Comparison of ENCODE assay signal across 19 cellular contexts in the genomic region with DNA sequence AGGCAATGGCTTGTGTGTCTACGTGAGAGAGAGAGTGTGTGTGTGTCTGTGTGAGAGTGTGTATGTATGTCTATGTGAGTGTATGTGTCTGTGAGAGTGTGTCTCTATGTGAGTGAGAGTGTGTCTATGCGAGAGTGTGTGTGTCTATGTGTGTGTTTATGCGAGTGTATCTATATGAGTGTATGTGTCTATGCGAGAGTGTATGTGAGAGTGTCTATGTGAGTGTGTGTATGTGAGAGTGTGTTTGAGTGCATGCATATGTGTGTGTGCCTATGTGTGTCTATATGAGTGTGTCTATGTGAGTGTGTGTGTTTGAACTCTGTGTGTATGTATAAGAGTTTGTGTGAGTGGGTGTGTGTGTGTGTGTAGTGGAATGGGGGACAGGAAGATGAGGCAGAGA. TPM values are rescaled to one million over a fixed set of nuclear protein-coding genes. Genes with fewer than 3 reads are reported as not detected.
"Had no signal": no experiment of that assay in that cellular context is flagged by ENCODE, and none has a peak within 500 bp of the region (broad histone marks: within the 10 kb centered on the region; RNA-seq: fewer than 3 reads in every experiment).

No MANE protein-coding gene starts in this region.

- H3K27ac Mint-ChIP-seq: activated T-cell treated with anti-CD3 and anti-CD28 coated beads, Interleukin-2, amount 50 U/mL, for 24 hours; T-cell had no signal

- H3K4me3 ChIP-seq: cardiac muscle cell, lung had no signal

- H3K9me3 ChIP-seq: neutrophil had no signal

- DNase-seq: activated CD4-positive, CD25-positive, alpha-beta regulatory T cell treated with anti-CD3 and anti-CD28 coated beads, Interleukin-2, amount 50 U/mL, for 72 hours; activated effector memory CD4-positive, alpha-beta T cell treated with Interleukin-2 at 50 U/mL for 16 hours; activated naive CD4-positive, alpha-beta T cell treated with anti-CD3 and anti-CD28 coated beads, Interleukin-2, amount 50 U/mL, for 16 hours; activated T-cell treated with anti-CD3 and anti-CD28 coated beads, Interleukin-2, amount 50 U/mL, for 24 hours; midbrain; stimulated activated CD4-positive, alpha-beta T cell treated with anti-CD3 and anti-CD28 coated beads, Interleukin-4, amount 100 ng/mL, for 1 hour; stimulated activated naive CD4-positive, alpha-beta T cell treated with Interleukin-2 at 50 U/mL for 16 hours; T-cell; T-helper 9 cell; trophoblast cell had no signal

- H3K27ac ChIP-seq: cardiac muscle cell, neutrophil, parathyroid adenoma had no signal

- ATAC-seq: esophagus mucosa had no signal

- H3K9ac ChIP-seq: parathyroid adenoma had no signal

- H3K4me1 ChIP-seq: parathyroid adenoma had no signal

- H3K79me2 ChIP-seq: parathyroid adenoma had no signal

- H3K27me3 ChIP-seq: cardiac muscle cell, neutrophil had no signal

- H2AFZ ChIP-seq: parathyroid adenoma had no signal

- FAIRE-seq: colon, islet of Langerhans had no signal

- H3K36me3 Mint-ChIP-seq: T-cell had no signal

- H3K4me3 Mint-ChIP-seq: activated T-cell treated with anti-CD3 and anti-CD28 coated beads, Interleukin-2, amount 50 U/mL, for 24 hours; T-cell had no signal

- H3K36me3 ChIP-seq: cardiac muscle cell, neutrophil had no signal

- H3K9me3 Mint-ChIP-seq: activated T-cell treated with anti-CD3 and anti-CD28 coated beads, Interleukin-2, amount 50 U/mL, for 24 hours; T-cell had no signal

RNA-seq across cellular contexts. Expression of a gene that starts 9.8 kb away (rescaled TPM):
- total RNA-seq: cardiac muscle cell, skeletal muscle tissue had no signal
- polyA plus RNA-seq: cardiac muscle cell had no signal

RNA-seq across cellular contexts. Expression of a gene that starts 16.4 kb away (rescaled TPM):
- total RNA-seq: cardiac muscle cell, myocyte, skeletal muscle tissue had no signal
- polyA plus RNA-seq: cardiac muscle cell had no signal
